ENCODE assay signal across 8 cellular contexts in genomic region chr7:17041324-17041723, GRCh38.
DNase-seq lines count a peak whose midpoint lies in the region; ATAC-seq and TF ChIP-seq lines count a peak whose summit lies in the region.

No MANE protein-coding gene starts in this region.

- H3K9ac ChIP-seq in H9 (ENCODE audit: extremely low read depth, insufficient read length, low read length): no peak overlapping the region

- H2BK12ac ChIP-seq in H9 (ENCODE audit: insufficient read length, low read depth, low read length): no peak overlapping the region

- peak; percentile 66 for ATAC-seq in activated T-helper 17 cell treated with anti-CD3 and anti-CD28 coated beads, Interleukin-2, amount 50 U/mL, for 72 hours (replicated peaks)
- ATAC-seq in left lung: peak; percentile 75
- ATAC-seq in GM21447 (IDR thresholded peaks at IDR 0.05; ENCODE audit: unreplicated experiment): no peak
- ATAC-seq in HG02678 (IDR thresholded peaks at IDR 0.05; ENCODE audit: unreplicated experiment): no peak

- no peak overlapping the region for H2AK5ac ChIP-seq in H9 (ENCODE audit: insufficient read length, low read length)

- H3K18ac ChIP-seq in H9 (ENCODE audit: insufficient read length, low read depth, low read length): no peak overlapping the region

- H3K27ac ChIP-seq in left lung: peak overlapping the region; percentile 55 to 72
- H3K27ac ChIP-seq in H9 (ENCODE audit: insufficient read length, low read depth, low read length): no peak overlapping the region

- H2BK15ac ChIP-seq in H9 (ENCODE audit: low read depth, low read length): no peak overlapping the region

- no peaks in the 10 kb centered on the region for H3K27me3 Mint-ChIP-seq in activated T-helper 17 cell treated with anti-CD3 and anti-CD28 coated beads, Interleukin-2, amount 50 U/mL, for 72 hours
- H3K27me3 Mint-ChIP-seq in H9 (ENCODE audit: low read depth): no peaks in the 10 kb centered on the region

- no peaks in the 10 kb centered on the region for H3K27me3 ChIP-seq in left lung
- no peaks in the 10 kb centered on the region for H3K27me3 ChIP-seq in H9 (ENCODE audit: insufficient read depth, low read length)

- H4K8ac ChIP-seq in H9 (replicated peaks; ENCODE audit: insufficient read length, low read depth, low read length): no peak overlapping the region

- H3K9me3 ChIP-seq in left lung (no peaks in the 10 kb centered on the region), H9 (ENCODE audit: control insufficient read depth, low read depth, low read length) (no peaks in the 10 kb centered on the region)

- no peaks in the 10 kb centered on the region for H3K79me2 ChIP-seq in H9 (ENCODE audit: insufficient read depth, low read length)

- no peak for TF ChIP-seq CTCF in AG10803 (conservative IDR thresholded peaks at IDR 0.05; ENCODE audit: low read length)
- no peak for TF ChIP-seq CTCF in left lung (IDR thresholded peaks at IDR 0.05)
- TF ChIP-seq CTCF in H9 (conservative IDR thresholded peaks at IDR 0.05): no peak

- no peak overlapping the region for H3K14ac ChIP-seq in H9 (ENCODE audit: insufficient read depth, low read length)

- H3T11ph ChIP-seq in H9 (ENCODE audit: low read length): no peak overlapping the region

- no peak overlapping the region for H3K23ac ChIP-seq in H9 (ENCODE audit: insufficient read length, low read depth, low read length)

- H4K91ac ChIP-seq in H9 (ENCODE audit: insufficient read length, low read depth, low read length): no peak overlapping the region

- H4K20me1 ChIP-seq in H9 (ENCODE audit: control insufficient read depth, insufficient read depth, insufficient read length): no peaks in the 10 kb centered on the region

- WGBS in H9 (ENCODE audit: extremely low coverage, insufficient read length, low lambda C conversion rate): no CpG with 5 or more reads among the region's 2 CpGs

- intact Hi-C loops in left lung (cut with DNase I): no loop called here

- H3K4ac ChIP-seq in H9 (ENCODE audit: low read depth, low read length): no peak overlapping the region

- peaks cover 28% of the 10 kb centered on the region for H3K4me1 Mint-ChIP-seq in activated T-helper 17 cell treated with anti-CD3 and anti-CD28 coated beads, Interleukin-2, amount 50 U/mL, for 72 hours
- peaks cover 0 to 11% of the 10 kb centered on the region in 2 experiments; a peak in 2 of 4 replicates for H3K4me1 Mint-ChIP-seq in H9

- H3K23me2 ChIP-seq in H9 (ENCODE audit: insufficient read length, low read depth, low read length, poor library complexity, severe bottlenecking): no peaks in the 10 kb centered on the region

- no peaks in the 10 kb centered on the region for H3K79me1 ChIP-seq in H9 (ENCODE audit: insufficient read depth, low read depth, low read length, poor library complexity, severe bottlenecking)

- H3K36me3 ChIP-seq in left lung: no peaks in the 10 kb centered on the region

- H3K4me3 Mint-ChIP-seq in activated T-helper 17 cell treated with anti-CD3 and anti-CD28 coated beads, Interleukin-2, amount 50 U/mL, for 72 hours: peak overlapping the region; percentile 53
- H3K4me3 Mint-ChIP-seq in H9: no peak overlapping the region

- no peak overlapping the region for H2AFZ ChIP-seq in H9 (ENCODE audit: low read length)

- H2BK5ac ChIP-seq in H9 (ENCODE audit: insufficient read length, low read length): no peak overlapping the region

- H3K9me3 Mint-ChIP-seq in activated T-helper 17 cell treated with anti-CD3 and anti-CD28 coated beads, Interleukin-2, amount 50 U/mL, for 72 hours: no peaks in the 10 kb centered on the region
- no peaks in the 10 kb centered on the region for H3K9me3 Mint-ChIP-seq in H9

- H3K4me1 ChIP-seq in left lung: peaks cover 22 to 58% of the 10 kb centered on the region in 2 donors
- no peaks in the 10 kb centered on the region; the same call in 1 of the 2 replicates for H3K4me1 ChIP-seq in H9 (ENCODE audit: insufficient read depth, low read length)

- H3K56ac ChIP-seq in H9 (ENCODE audit: insufficient read length, low read depth, low read length): no peak overlapping the region

- no peak overlapping the region for H2BK20ac ChIP-seq in H9 (ENCODE audit: low read depth, low read length, poor library complexity, severe bottlenecking)

- no peak overlapping the region for H3K4me3 ChIP-seq in AG10803 (ENCODE audit: low read length)
- no peak overlapping the region for H3K4me3 ChIP-seq in left lung

- peak; percentile 89 for DNase-seq in AG10803 (ENCODE audit: low read depth)
- DNase-seq in LHCN-M2 (ENCODE audit: low read depth): peak; percentile 98
- DNase-seq in left lung: no peak
- no peak for DNase-seq in H9
- DNase-seq in activated T-cell treated with anti-CD3 and anti-CD28 coated beads, Interleukin-2, amount 50 U/mL, for 48 hours: no peak

- no peak overlapping the region for H3K4me2 ChIP-seq in H9 (ENCODE audit: insufficient read depth, insufficient read length, low read length)

- H3K27ac Mint-ChIP-seq in activated T-helper 17 cell treated with anti-CD3 and anti-CD28 coated beads, Interleukin-2, amount 50 U/mL, for 72 hours: peak overlapping the region; percentile 76
- no peak overlapping the region for H3K27ac Mint-ChIP-seq in H9

- no peak overlapping the region for H4K5ac ChIP-seq in H9 (ENCODE audit: insufficient read length, low read depth, low read length)

- H2BK120ac ChIP-seq in H9 (ENCODE audit: low read depth, low read length, poor library complexity, severe bottlenecking): no peak overlapping the region

- H3K36me3 Mint-ChIP-seq in activated T-helper 17 cell treated with anti-CD3 and anti-CD28 coated beads, Interleukin-2, amount 50 U/mL, for 72 hours (ENCODE audit: low read depth): no peaks in the 10 kb centered on the region
- no peaks in the 10 kb centered on the region for H3K36me3 Mint-ChIP-seq in H9 (ENCODE audit: insufficient read depth in 1 of 3, low read depth in 3 of 3)

Comparison
In these comparisons a context has a peak if more than half of its experiments do, and no peak if none do; other contexts are left out.
1. DNase-seq: peak in AG10803 (single experiment) and LHCN-M2 (single experiment); none in left lung (0 of 2), H9 (single experiment) and activated T-cell treated with anti-CD3 and anti-CD28 coated beads, Interleukin-2, amount 50 U/mL, for 48 hours (0 of 2).
2. ATAC-seq: peak in activated T-helper 17 cell treated with anti-CD3 and anti-CD28 coated beads, Interleukin-2, amount 50 U/mL, for 72 hours (single experiment) and left lung (single experiment); none in GM21447 (single experiment) and HG02678 (single experiment).